8 cellular contexts compared by ENCODE assay signal in genomic region chr5:88729476-88730182, GRCh38.
A peak's percentile ranks its signal among the peaks of the same experiment; 100 is the strongest.
DNase-seq lines count a peak whose midpoint lies in the region; ATAC-seq and TF ChIP-seq lines count a peak whose summit lies in the region.

No MANE protein-coding gene starts in this region.

- H3K4me3 Mint-ChIP-seq in CD14-positive monocyte = no peak overlapping the region

- H3K27ac Mint-ChIP-seq in CD14-positive monocyte = peak overlapping the region in 2 of 7 donors; percentile 4 to 33

- H3K27me3 ChIP-seq in NT2/D1 (ENCODE audit: insufficient read depth, insufficient read length) = no peaks in the 10 kb centered on the region
- no peaks in the 10 kb centered on the region for H3K27me3 ChIP-seq in esophagus squamous epithelium
- H3K27me3 ChIP-seq in neural cell (ENCODE audit: insufficient read depth, low read depth, low read length) = no peaks in the 10 kb centered on the region
- no peaks in the 10 kb centered on the region for H3K27me3 ChIP-seq in suprapubic skin

- H3K27ac ChIP-seq in esophagus squamous epithelium (no peak overlapping the region), neural cell (ENCODE audit: low read length) (peak overlapping the region; percentile 78), suprapubic skin (no peak overlapping the region)

- peak; percentile 41 for ATAC-seq in GM19452 (IDR thresholded peaks at IDR 0.05; ENCODE audit: unreplicated experiment)

- H3K36me3 ChIP-seq in NT2/D1 (ENCODE audit: insufficient read depth, insufficient read length, low read length) = no peaks in the 10 kb centered on the region
- H3K36me3 ChIP-seq in esophagus squamous epithelium = peaks cover 0 to 4% (median 0%) of the 10 kb centered on the region in 3 donors
- H3K36me3 ChIP-seq in neural cell (ENCODE audit: insufficient read depth, low read length) = no peaks in the 10 kb centered on the region
- peaks cover 4% of the 10 kb centered on the region for H3K36me3 ChIP-seq in suprapubic skin

- H3K4me1 ChIP-seq in NT2/D1 (ENCODE audit: insufficient read depth, insufficient read length) (no peaks in the 10 kb centered on the region), esophagus squamous epithelium (peaks cover 0 to 4% (median 0%) of the 10 kb centered on the region in 3 donors), suprapubic skin (no peaks in the 10 kb centered on the region)

- peak; percentile 97 for TF ChIP-seq RAD21 in neural cell (conservative IDR thresholded peaks at IDR 0.05)

- no peaks in the 10 kb centered on the region for H3K27me3 Mint-ChIP-seq in CD14-positive monocyte (ENCODE audit: low read depth in 3 of 3)

- TF ChIP-seq EP300 in neural cell (conservative IDR thresholded peaks at IDR 0.05; ENCODE audit: poor library complexity, severe bottlenecking) (peak; percentile 89), suprapubic skin (IDR thresholded peaks at IDR 0.05) (no peak)

- H3F3A ChIP-seq in neural cell (ENCODE audit: insufficient read depth, low read length, poor library complexity, severe bottlenecking) = no peaks in the 10 kb centered on the region

- 0 to 4% methylated on average over 1 of the region's 1 CpG for WGBS in esophagus squamous epithelium, 2 donors
- 3% methylated on average over 1 of the region's 1 CpG for WGBS in suprapubic skin

- intact Hi-C loops in CD14-positive monocyte (cut with micrococcal nuclease) (loop anchor here in 1 of 2 donors (10.0 kb wide), 3 partner anchors 55 to 155 kb away; partner anchors contain the start of gene MEF2C), esophagus squamous epithelium (cut with DNase I) (loop anchor here (5.0 kb wide), 1 partner anchor 1533 kb away; no protein-coding TSS in a partner anchor)

- H3K79me2 ChIP-seq in neural cell (replicated peaks; ENCODE audit: insufficient read depth, low read length) = no peaks in the 10 kb centered on the region

- peaks cover 58 to 59% of the 10 kb centered on the region in 2 donors for H3K36me3 Mint-ChIP-seq in CD14-positive monocyte

- no peaks in the 10 kb centered on the region for H3K9me3 Mint-ChIP-seq in CD14-positive monocyte

- H3K4me2 ChIP-seq in neural cell (ENCODE audit: low read length) = peak overlapping the region; percentile 81

- no peak overlapping the region for H3K4me3 ChIP-seq in NT2/D1 (ENCODE audit: insufficient read length, low read depth)
- H3K4me3 ChIP-seq in esophagus squamous epithelium = no peak overlapping the region
- H3K4me3 ChIP-seq in neural cell (ENCODE audit: low read length) = peak overlapping the region; percentile 55
- H3K4me3 ChIP-seq in suprapubic skin = no peak overlapping the region

- H3K9me2 ChIP-seq in neural cell (ENCODE audit: insufficient read depth, low read length) = no peaks in the 10 kb centered on the region

- peaks cover 27% of the 10 kb centered on the region for H3K4me1 Mint-ChIP-seq in CD14-positive monocyte

- DNase-seq in CD14-positive monocyte (ENCODE audit: low spot score) = no peak
- peak in 41 of 76 experiments; percentile 0 to 61 (median 27) for DNase-seq in HUDEP-2 (lab: John Stamatoyannopoulos, UW; ENCODE audit: unreplicated experiment in 76 of 76)
- DNase-seq in NT2/D1 (ENCODE audit: low read depth, low spot score) = peak; percentile 60
- DNase-seq in activated CD8-positive, alpha-beta memory T cell treated with anti-CD3 and anti-CD28 coated beads, Interleukin-2, amount 50 U/mL, for 48 hours = peak; percentile 54
- no peak for DNase-seq in esophagus squamous epithelium (lab: John Stamatoyannopoulos, UW)
- DNase-seq in suprapubic skin (ENCODE audit: low spot score in 2 of 2) = peak in 1 of 2 donors; percentile 68

- H4K20me1 ChIP-seq in neural cell (ENCODE audit: insufficient read depth) = no peaks in the 10 kb centered on the region

- H3K9me3 ChIP-seq in NT2/D1 (ENCODE audit: insufficient read depth, low read length) (no peaks in the 10 kb centered on the region), esophagus squamous epithelium (no peaks in the 10 kb centered on the region), neural cell (ENCODE audit: low read length) (no peaks in the 10 kb centered on the region), suprapubic skin (no peaks in the 10 kb centered on the region)

- H3K9ac ChIP-seq in NT2/D1 (ENCODE audit: insufficient read length, low read depth) = no peak overlapping the region
- no peak overlapping the region for H3K9ac ChIP-seq in neural cell (ENCODE audit: low read length)

- TF ChIP-seq POLR2A in esophagus squamous epithelium (IDR thresholded peaks at IDR 0.05) = no peak
- TF ChIP-seq POLR2A in suprapubic skin (IDR thresholded peaks at IDR 0.05) = no peak

- H2AFZ ChIP-seq in neural cell (ENCODE audit: low read depth, low read length) = no peak overlapping the region

- peak; percentile 84 for TF ChIP-seq CTCF in CD14-positive monocyte (IDR thresholded peaks at IDR 0.05)
- peak; percentile 60 to 87 (median 78) for TF ChIP-seq CTCF in esophagus squamous epithelium (IDR thresholded peaks at IDR 0.05)
- peak; percentile 98 for TF ChIP-seq CTCF in neural cell (IDR thresholded peaks at IDR 0.05; ENCODE audit: poor library complexity, severe bottlenecking)
- TF ChIP-seq CTCF in suprapubic skin (IDR thresholded peaks at IDR 0.05) = peak; percentile 60 to 71

TF ChIP-seq in neural cell, 6 proteins besides CTCF, POLR2A, EP300 and RAD21:
- TF ChIP-seq MXI1 (conservative IDR thresholded peaks at IDR 0.05; ENCODE audit: poor library complexity, severe bottlenecking) (peak; percentile 77), EZH2 (IDR thresholded peaks at IDR 0.05; ENCODE audit: borderline replicate concordance, insufficient read depth, low read length, poor library complexity, severe bottlenecking) (no peak), SMC3 (conservative IDR thresholded peaks at IDR 0.05; ENCODE audit: poor library complexity) (peak; percentile 98), POLR2AphosphoS5 (IDR thresholded peaks at IDR 0.05) (no peak), TAF1 (IDR thresholded peaks at IDR 0.05; ENCODE audit: low read depth) (no peak), REST (IDR thresholded peaks at IDR 0.05; ENCODE audit: borderline replicate concordance) (no peak)

Comparison
In these comparisons a context has a peak if more than half of its experiments do, and no peak if none do; other contexts are left out.
1. DNase-seq: peak in HUDEP-2 (41 of 76), NT2/D1 (single experiment) and activated CD8-positive, alpha-beta memory T cell treated with anti-CD3 and anti-CD28 coated beads, Interleukin-2, amount 50 U/mL, for 48 hours (single experiment); none in CD14-positive monocyte (single experiment) and esophagus squamous epithelium (single experiment).
2. Peak in every context shown above with its lines, with median percentiles within 50 percentile points of each other: CTCF ChIP-seq.